ENCODE assay signal across 9 cellular contexts in the genomic region with DNA sequence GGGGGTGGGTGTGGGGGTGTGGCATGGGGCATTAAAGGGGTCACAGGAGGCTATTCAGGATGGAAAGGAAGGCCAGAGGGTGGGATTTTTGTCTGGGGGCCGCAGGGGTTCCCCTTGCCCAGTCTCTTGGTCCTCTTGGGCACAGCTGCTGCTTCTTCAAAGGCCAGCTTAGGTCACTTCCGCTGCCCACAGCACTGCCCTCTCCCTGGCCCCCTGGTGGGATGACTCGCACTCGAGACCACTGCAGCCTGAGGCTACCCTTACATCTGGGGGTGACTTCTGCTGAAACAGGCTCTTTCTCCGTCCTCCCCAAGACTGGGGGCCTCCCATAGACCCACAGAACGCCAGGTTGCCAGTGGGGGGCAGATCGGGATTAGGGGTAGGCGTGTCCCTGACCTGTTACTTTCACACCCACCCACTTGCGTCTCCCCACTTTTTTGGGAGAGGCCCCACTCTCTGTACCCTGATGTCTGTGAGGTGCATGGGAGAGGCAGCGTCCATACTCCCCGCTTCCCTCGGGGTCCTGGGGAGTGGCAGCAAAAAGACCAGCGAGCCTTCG. TPM values are rescaled to one million over a fixed set of nuclear protein-coding genes. Genes with fewer than 3 reads are reported as not detected.
DNase-seq lines count a peak whose midpoint lies in the region; ATAC-seq, FAIRE-seq and TF ChIP-seq lines count a peak whose summit lies in the region.
"Had no signal": no experiment of that assay in that cellular context is flagged by ENCODE, and none has a peak within 500 bp of the region (broad histone marks: within the 10 kb centered on the region; RNA-seq: fewer than 3 reads in every experiment).

No MANE protein-coding gene starts in this region.

- TF ChIP-seq CTCF in GM12873 (IDR thresholded peaks at IDR 0.05; ENCODE audit: insufficient read depth, low read depth, low read length, missing control alignments), result peak; percentile 15
- TF ChIP-seq CTCF in PC-3 (conservative IDR thresholded peaks at IDR 0.05; ENCODE audit: low read depth, low read length), result no peak
- no peak for TF ChIP-seq CTCF in endothelial cell of umbilical vein (IDR thresholded peaks at IDR 0.05; ENCODE audit: extremely low read depth in 1 of 2, insufficient read depth in 1 of 2, low read depth in 1 of 2, low read length in 2 of 2)
- TF ChIP-seq CTCF in gastrocnemius medialis (IDR thresholded peaks at IDR 0.05 in 4 of 5, conservative IDR thresholded peaks at IDR 0.05 in 1 of 5), result no peak

- H3K9ac ChIP-seq in PC-3 (ENCODE audit: low read length) (peak overlapping the region; percentile 42), endothelial cell of umbilical vein (replicated peaks; ENCODE audit: extremely low read depth, insufficient read depth, low read length) (no peak overlapping the region)

- no peaks in the 10 kb centered on the region for H3K9me1 ChIP-seq in endothelial cell of umbilical vein (replicated peaks; ENCODE audit: control insufficient read depth, extremely low read depth, insufficient read depth, low read length)

- H3K27ac ChIP-seq in PC-3 (ENCODE audit: low read length), result no peak overlapping the region
- H3K27ac ChIP-seq in endothelial cell of umbilical vein (ENCODE audit: insufficient read depth, low read depth, low read length), result no peak overlapping the region
- no peak overlapping the region for H3K27ac ChIP-seq in gastrocnemius medialis

- in situ Hi-C loops in gastrocnemius medialis (cut with MboI; ENCODE audit: low sequenced_read_pairs in 4 of 4), result no loop called here

- no peak for FAIRE-seq in endothelial cell of umbilical vein (lab: Jason Lieb, UNC)

- intact Hi-C loops in PC-3 (cut with micrococcal nuclease), result loop anchor here (1.0 kb wide), 1 partner anchor 37 kb away; no protein-coding TSS in a partner anchor
- intact Hi-C loops in endothelial cell of umbilical vein (cut with micrococcal nuclease), result loop anchor here (1.0 kb wide), 2 partner anchors 19 to 37 kb away; no protein-coding TSS in a partner anchor
- intact Hi-C loops in gastrocnemius medialis (cut with DNase I; ENCODE audit: low total_unique reads), result loop anchor here (1.0 kb wide), 2 partner anchors 21 to 37 kb away; no protein-coding TSS in a partner anchor

- no peaks in the 10 kb centered on the region for H3F3A ChIP-seq in PC-3 (ENCODE audit: low read length, unreplicated experiment)

- H4K20me1 ChIP-seq in PC-3 (ENCODE audit: low read length), result no peaks in the 10 kb centered on the region
- H4K20me1 ChIP-seq in endothelial cell of umbilical vein (replicated peaks; ENCODE audit: control insufficient read depth, extremely low read depth, insufficient read depth, low read length), result no peaks in the 10 kb centered on the region

- H3K36me3 ChIP-seq in PC-3 (ENCODE audit: low read depth, low read length) (no peaks in the 10 kb centered on the region), endothelial cell of umbilical vein (ENCODE audit: control insufficient read depth in 2 of 2, extremely low read depth in 1 of 2, insufficient read depth in 2 of 2, low read length in 2 of 2) (no peaks in the 10 kb centered on the region), gastrocnemius medialis (no peaks in the 10 kb centered on the region)

- H2AFZ ChIP-seq in PC-3 (ENCODE audit: low read length) (peak overlapping the region; percentile 83), endothelial cell of umbilical vein (ENCODE audit: low read depth, low read length) (peak overlapping the region; percentile 46)

- H3K4me1 ChIP-seq in PC-3 (ENCODE audit: insufficient read depth, low read length), result peaks cover 30% of the 10 kb centered on the region
- H3K4me1 ChIP-seq in endothelial cell of umbilical vein (ENCODE audit: control insufficient read depth, extremely low read depth, insufficient read depth, low read length), result peaks cover 20% of the 10 kb centered on the region
- peaks cover 13 to 18% of the 10 kb centered on the region in 2 donors for H3K4me1 ChIP-seq in gastrocnemius medialis

- no peak for TF ChIP-seq POLR2A in endothelial cell of umbilical vein (IDR thresholded peaks at IDR 0.05; ENCODE audit: low read depth, low read length)
- no peak for TF ChIP-seq POLR2A in gastrocnemius medialis (IDR thresholded peaks at IDR 0.05)

- ATAC-seq in PC-3, result no peak
- no peak for ATAC-seq in gastrocnemius medialis
- ATAC-seq in GM19397 (IDR thresholded peaks at IDR 0.05; ENCODE audit: unreplicated experiment), result no peak

- H3K4me3 ChIP-seq in PC-3 (ENCODE audit: low read length), result peak overlapping the region; percentile 76
- H3K4me3 ChIP-seq in endothelial cell of umbilical vein (replicated peaks in 1 of 3; ENCODE audit: insufficient read depth in 1 of 3, low read depth in 1 of 3, low read length in 3 of 3), result no peak overlapping the region
- H3K4me3 ChIP-seq in gastrocnemius medialis, result peak overlapping the region; percentile 24 to 64 (median 54)

- H3K79me2 ChIP-seq in PC-3 (ENCODE audit: low read length), result peaks cover 16% of the 10 kb centered on the region
- H3K79me2 ChIP-seq in endothelial cell of umbilical vein (ENCODE audit: control insufficient read depth, insufficient read depth, low read length), result peaks cover 5% of the 10 kb centered on the region

- H3K9me3 ChIP-seq in PC-3 (ENCODE audit: low read length) (no peaks in the 10 kb centered on the region), endothelial cell of umbilical vein (replicated peaks; ENCODE audit: control insufficient read depth, insufficient read depth, low read length) (no peaks in the 10 kb centered on the region), gastrocnemius medialis (no peaks in the 10 kb centered on the region)

- dilution Hi-C loops in endothelial cell of umbilical vein (cut with MboI; ENCODE audit: extremely low pct_ligation_motif_present, low sequenced_read_pairs), result no loop called here

- CTCF ChIA-PET in PC-3 (lab: Charles Lee), result interaction anchor here (0.7 to 2.0 kb wide), 5 partner anchors 13 to 49 kb away, joined by 3 to 15 read pairs (median 4); no protein-coding TSS in a partner anchor
- CTCF ChIA-PET in endothelial cell of umbilical vein (lab: Charles Lee), result interaction anchor here (0.9 to 2.8 kb wide), 19 partner anchors 10 to 189 kb away, joined by 3 to 66 read pairs (median 5); a partner anchor contains a TSS

- BruUV-seq in PC-3 (replicated peaks; lab: Mats Ljungman, UMichigan), result no TSS peak
- no TSS peak for BruUV-seq in endothelial cell of umbilical vein (replicated peaks; lab: Mats Ljungman, UMichigan)

- peak overlapping the region; percentile 99 for H3K4me2 ChIP-seq in PC-3 (ENCODE audit: low read length)
- H3K4me2 ChIP-seq in endothelial cell of umbilical vein (ENCODE audit: insufficient read depth, low read length), result peak overlapping the region; percentile 34

- DNase-seq in PC-3 (no peak), endothelial cell of umbilical vein (ENCODE audit: low read depth, low spot score) (no peak), gastrocnemius medialis (no peak), RPMI8226 (no peak), NAMALWA (ENCODE audit: low spot score) (no peak)
- DNase-seq in stimulated activated CD4-positive, alpha-beta T cell treated with anti-CD3 and anti-CD28 coated beads, Interleukin-12 subunit alpha, Interleukin-12 subunit beta, amount 100 ng/mL, for 4 hours, result no peak

- no peaks in the 10 kb centered on the region for H3K9me2 ChIP-seq in PC-3 (replicated peaks; ENCODE audit: low read length)

- no peaks in the 10 kb centered on the region for H3K27me3 ChIP-seq in PC-3 (ENCODE audit: low read length)
- H3K27me3 ChIP-seq in endothelial cell of umbilical vein (ENCODE audit: control insufficient read depth in 2 of 2, insufficient read depth in 2 of 2, low read length in 2 of 2), result peaks cover 23 to 32% of the 10 kb centered on the region in 2 experiments
- peaks cover 23 to 38% (median 32%) of the 10 kb centered on the region in 3 donors for H3K27me3 ChIP-seq in gastrocnemius medialis

- POLR2A ChIA-PET in PC-3 (lab: Charles Lee; ENCODE audit: unreplicated experiment), result no interaction called here
- POLR2A ChIA-PET in endothelial cell of umbilical vein (lab: Charles Lee), result interaction anchor here (1.0 kb wide), 1 partner anchor 44 kb away, joined by 3 read pairs; no protein-coding TSS in a partner anchor

RNA-seq across cellular contexts. Expression of a gene that starts 1.3 kb away (rescaled TPM):
- total RNA-seq in PC-3 (2014; rRNA removed) (0.98 and 1.1 TPM in 2 replicates), endothelial cell of umbilical vein (not detected in 2 replicates), gastrocnemius medialis (not detected)
- 0.29 and 0.46 TPM in 2 replicates for polyA plus RNA-seq in endothelial cell of umbilical vein
- 0.16 TPM in 1 of 2 replicates, not detected in the other for polyA plus RNA-seq in endothelial cell of umbilical vein (2011; cell fraction: cytosol; rRNA removed)
- polyA plus RNA-seq in endothelial cell of umbilical vein (2011; cell fraction: nucleus; rRNA removed), result not detected in 2 replicates
- polyA plus RNA-seq in endothelial cell of umbilical vein (2012), result 0.21 TPM in 1 of 2 replicates, not detected in the other
- not detected in 2 replicates for polyA minus RNA-seq in endothelial cell of umbilical vein
- polyA minus RNA-seq in endothelial cell of umbilical vein (2011; cell fraction: cytosol; rRNA and poly(A)+ RNA removed), result not detected
- polyA minus RNA-seq in endothelial cell of umbilical vein (2011; cell fraction: nucleus; rRNA and poly(A)+ RNA removed), result not detected in 2 replicates
- total RNA-seq: M059J had no signal

RNA-seq across cellular contexts. Expression of a gene that starts 3.0 kb away (rescaled TPM):
- total RNA-seq in PC-3 (2014; rRNA removed) (5.6 and 7.4 TPM in 2 replicates), endothelial cell of umbilical vein (1.9 and 2.2 TPM in 2 replicates), gastrocnemius medialis (under 1 TPM; 0.10 to 0.68 (median 0.15) TPM)
- polyA plus RNA-seq in endothelial cell of umbilical vein, result 2.0 and 2.6 TPM in 2 replicates
- 1.3 and 1.8 TPM in 2 replicates for polyA plus RNA-seq in endothelial cell of umbilical vein (2011; cell fraction: cytosol; rRNA removed)
- 1.8 and 2.3 TPM in 2 replicates for polyA plus RNA-seq in endothelial cell of umbilical vein (2011; cell fraction: nucleus; rRNA removed)
- 2.3 and 5.2 TPM in 2 replicates for polyA plus RNA-seq in endothelial cell of umbilical vein (2012)
- 2.3 and 3.7 TPM in 2 replicates for polyA minus RNA-seq in endothelial cell of umbilical vein
- polyA minus RNA-seq in endothelial cell of umbilical vein (2011; cell fraction: cytosol; rRNA and poly(A)+ RNA removed), result not detected
- 0.43 and 0.91 TPM in 2 replicates for polyA minus RNA-seq in endothelial cell of umbilical vein (2011; cell fraction: nucleus; rRNA and poly(A)+ RNA removed)

RNA-seq across cellular contexts. Expression of a gene that starts 3.6 kb away (rescaled TPM):
- 43.2 and 54.3 TPM in 2 replicates for total RNA-seq in PC-3 (2014; rRNA removed)
- total RNA-seq in endothelial cell of umbilical vein, result 27.8 and 28.3 TPM in 2 replicates
- polyA plus RNA-seq in endothelial cell of umbilical vein, result 33.7 and 69.6 TPM in 2 replicates
- 21.3 and 30.8 TPM in 2 replicates for polyA plus RNA-seq in endothelial cell of umbilical vein (2011; cell fraction: cytosol; rRNA removed)
- 12.0 and 13.9 TPM in 2 replicates for polyA plus RNA-seq in endothelial cell of umbilical vein (2011; cell fraction: nucleus; rRNA removed)
- 24.7 and 27.7 TPM in 2 replicates for polyA plus RNA-seq in endothelial cell of umbilical vein (2012)
- polyA minus RNA-seq in endothelial cell of umbilical vein, result 14.0 and 19.0 TPM in 2 replicates
- 16.2 TPM for polyA minus RNA-seq in endothelial cell of umbilical vein (2011; cell fraction: cytosol; rRNA and poly(A)+ RNA removed)
- 4.2 and 5.7 TPM in 2 replicates for polyA minus RNA-seq in endothelial cell of umbilical vein (2011; cell fraction: nucleus; rRNA and poly(A)+ RNA removed)
- 1 to 10 TPM in 3 of 4 donors, under 1 TPM in 1; 0.92 to 7.7 (median 3.5) TPM for total RNA-seq in gastrocnemius medialis

RNA-seq across cellular contexts. Expression of a gene that starts 19.9 kb away (rescaled TPM):
- total RNA-seq in PC-3 (2014; rRNA removed) (19.1 and 23.4 TPM in 2 replicates), endothelial cell of umbilical vein (65.5 and 71.3 TPM in 2 replicates), gastrocnemius medialis (10 to 100 TPM in 1 of 4 donors, 1 to 10 TPM in 3; 8.4 to 21.0 (median 8.8) TPM)
- 53.1 and 56.0 TPM in 2 replicates for polyA plus RNA-seq in endothelial cell of umbilical vein
- 37.0 and 47.4 TPM in 2 replicates for polyA plus RNA-seq in endothelial cell of umbilical vein (2011; cell fraction: cytosol; rRNA removed)
- 97.1 and 136 TPM in 2 replicates for polyA plus RNA-seq in endothelial cell of umbilical vein (2011; cell fraction: nucleus; rRNA removed)
- 46.9 and 80.2 TPM in 2 replicates for polyA plus RNA-seq in endothelial cell of umbilical vein (2012)
- polyA minus RNA-seq in endothelial cell of umbilical vein, result 24.5 and 35.3 TPM in 2 replicates
- polyA minus RNA-seq in endothelial cell of umbilical vein (2011; cell fraction: cytosol; rRNA and poly(A)+ RNA removed), result 19.4 TPM
- 15.8 and 34.4 TPM in 2 replicates for polyA minus RNA-seq in endothelial cell of umbilical vein (2011; cell fraction: nucleus; rRNA and poly(A)+ RNA removed)

RNA-seq across cellular contexts. Expression of a gene that starts 24.5 kb away (rescaled TPM):
- total RNA-seq in PC-3 (2014; rRNA removed) (not detected in 2 replicates), endothelial cell of umbilical vein (not detected in 2 replicates), gastrocnemius medialis (not detected)
- not detected in 2 replicates for polyA plus RNA-seq in endothelial cell of umbilical vein
- polyA plus RNA-seq in endothelial cell of umbilical vein (2011; cell fraction: cytosol; rRNA removed), result not detected in 2 replicates
- not detected in 2 replicates for polyA plus RNA-seq in endothelial cell of umbilical vein (2011; cell fraction: nucleus; rRNA removed)
- polyA plus RNA-seq in endothelial cell of umbilical vein (2012), result not detected in 2 replicates
- polyA minus RNA-seq in endothelial cell of umbilical vein, result not detected in 2 replicates
- polyA minus RNA-seq in endothelial cell of umbilical vein (2011; cell fraction: cytosol; rRNA and poly(A)+ RNA removed), result not detected
- polyA minus RNA-seq in endothelial cell of umbilical vein (2011; cell fraction: nucleus; rRNA and poly(A)+ RNA removed), result not detected in 2 replicates
- total RNA-seq: M059J had no signal

Comparison
In these comparisons a context has a peak if more than half of its experiments do, and no peak if none do; other contexts are left out.
1. H3K4me3 ChIP-seq: peak in PC-3 (single experiment) and gastrocnemius medialis (4 of 4); none in endothelial cell of umbilical vein (0 of 3).